In genomic region chr14:20412422-20412821, GRCh38 we compare ENCODE assay signal across 7 cellular contexts. TPM values are rescaled to one million over a fixed set of nuclear protein-coding genes. Genes with fewer than 3 reads are reported as not detected.
DNase-seq lines count a peak whose midpoint lies in the region; ATAC-seq and TF ChIP-seq lines count a peak whose summit lies in the region.

No MANE protein-coding gene starts in this region.

- peak overlapping the region; percentile 97 for H3K4me2 ChIP-seq in SU-DHL-6 (ENCODE audit: low read depth, low read length, poor library complexity, severe bottlenecking)

- H3K4me3 ChIP-seq in SU-DHL-6 (ENCODE audit: insufficient read depth, low read length, poor library complexity, severe bottlenecking) (peak overlapping the region; percentile 84), retinal pigment epithelial cell (ENCODE audit: low read length) (peak overlapping the region; percentile 92)

- ATAC-seq in GM18870 (IDR thresholded peaks at IDR 0.05; ENCODE audit: unreplicated experiment) (peak; percentile 61), HG02798 (IDR thresholded peaks at IDR 0.05; ENCODE audit: poor library complexity, unreplicated experiment) (peak; percentile 63), foreskin keratinocyte (no peak)

- peak overlapping the region; percentile 59; the same call in 1 of the 2 replicates for H3K27ac ChIP-seq in SU-DHL-6 (ENCODE audit: low read depth, low read length)
- H3K27ac ChIP-seq in foreskin keratinocyte, result peak overlapping the region; percentile 94

- H3F3A ChIP-seq in SU-DHL-6 (ENCODE audit: insufficient read depth), result peaks cover 16% of the 10 kb centered on the region; the same call in 1 of the 2 replicates

- H4K20me1 ChIP-seq in SU-DHL-6 (ENCODE audit: low read depth, low read length), result no peaks in the 10 kb centered on the region

- H3K9me3 ChIP-seq in SU-DHL-6 (ENCODE audit: insufficient read depth, low read length), result no peaks in the 10 kb centered on the region

- no peaks in the 10 kb centered on the region for H3K27me3 ChIP-seq in SU-DHL-6 (ENCODE audit: low read length)
- H3K27me3 ChIP-seq in foreskin keratinocyte, result no peaks in the 10 kb centered on the region

- peaks cover 3% of the 10 kb centered on the region for H3K4me1 ChIP-seq in foreskin keratinocyte

- H2AFZ ChIP-seq in SU-DHL-6 (ENCODE audit: low read depth, low read length, severe bottlenecking), result peak overlapping the region; percentile 95

- H3K36me3 ChIP-seq in SU-DHL-6 (ENCODE audit: low read length), result no peaks in the 10 kb centered on the region

- TF ChIP-seq CTCF in SU-DHL-6 (IDR thresholded peaks at IDR 0.05; ENCODE audit: insufficient read depth, low read length, poor library complexity, severe bottlenecking) (no peak), foreskin keratinocyte (conservative IDR thresholded peaks at IDR 0.05) (no peak), retinal pigment epithelial cell (conservative IDR thresholded peaks at IDR 0.05; ENCODE audit: low read depth, low read length) (no peak)

- H3K9me2 ChIP-seq in SU-DHL-6 (replicated peaks; ENCODE audit: insufficient read depth, low read length), result no peaks in the 10 kb centered on the region

- DNase-seq in foreskin keratinocyte (no peak), retinal pigment epithelial cell (ENCODE audit: low read depth) (no peak), GDM1 (lab: John Stamatoyannopoulos, UW) (no peak), amniotic stem cell (lab: John Stamatoyannopoulos, UW) (no peak)

- H3K9ac ChIP-seq in SU-DHL-6 (ENCODE audit: low read length), result peak overlapping the region; percentile 86

- peaks cover 11% of the 10 kb centered on the region for H3K79me2 ChIP-seq in SU-DHL-6 (ENCODE audit: insufficient read depth, low read length)

RNA-seq across cellular contexts. Expression of gene TEP1, which starts 0.9 kb away (rescaled TPM):
- total RNA-seq in foreskin keratinocyte, result 18.6 and 18.8 TPM in 2 replicates
- 7.5 and 7.7 TPM in 2 replicates for polyA plus RNA-seq in foreskin keratinocyte

RNA-seq across cellular contexts. Expression of gene KLHL33, which starts 23.5 kb away (rescaled TPM):
- total RNA-seq in foreskin keratinocyte, result not detected in 2 replicates
- not detected in 2 replicates for polyA plus RNA-seq in foreskin keratinocyte

RNA-seq across cellular contexts. Expression of gene OSGEP, which starts 42.2 kb away (rescaled TPM):
- total RNA-seq in foreskin keratinocyte, result 22.6 and 23.3 TPM in 2 replicates
- 24.9 and 31.9 TPM in 2 replicates for polyA plus RNA-seq in foreskin keratinocyte

RNA-seq across cellular contexts. Expression of gene APEX1, which starts 42.6 kb away (rescaled TPM):
- total RNA-seq in foreskin keratinocyte, result 112 and 128 TPM in 2 replicates
- polyA plus RNA-seq in foreskin keratinocyte, result 207 and 226 TPM in 2 replicates

RNA-seq across cellular contexts. Expression of gene PIP4P1, which starts 48.8 kb away (rescaled TPM):
- 23.0 and 23.8 TPM in 2 replicates for total RNA-seq in foreskin keratinocyte
- 27.2 and 29.2 TPM in 2 replicates for polyA plus RNA-seq in foreskin keratinocyte
